In the genomic region with DNA sequence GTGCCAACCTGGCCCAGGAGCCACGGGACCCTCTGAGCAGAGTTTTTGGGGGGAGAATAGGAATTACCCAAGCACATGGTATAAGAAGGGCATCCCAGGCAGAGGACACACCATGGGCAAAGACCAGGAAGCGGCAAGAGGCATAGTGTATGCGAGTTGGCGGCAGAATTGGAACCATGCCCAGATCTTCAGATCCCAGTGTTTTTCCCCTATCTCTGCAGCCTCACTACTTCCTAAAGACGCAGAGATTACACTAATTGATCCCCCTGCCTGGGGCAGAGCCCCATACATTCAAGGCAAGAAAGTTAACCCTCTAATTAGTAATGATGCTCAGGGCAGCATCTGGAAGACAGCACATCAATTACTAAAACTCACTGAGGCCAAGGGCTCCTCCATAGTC, we compare ENCODE assay signal across 16 cellular contexts. TPM values are rescaled to one million over a fixed set of nuclear protein-coding genes. Genes with fewer than 3 reads are reported as not detected.
A peak's percentile ranks its signal among the peaks of the same experiment; 100 is the strongest.
DNase-seq lines count a peak whose midpoint lies in the region; ATAC-seq and TF ChIP-seq lines count a peak whose summit lies in the region.
"Had no signal": no experiment of that assay in that cellular context is flagged by ENCODE, and none has a peak within 500 bp of the region (broad histone marks: within the 10 kb centered on the region; RNA-seq: fewer than 3 reads in every experiment).

No MANE protein-coding gene starts in this region.

- H3K4me3 ChIP-seq in mucosa of descending colon = no peak overlapping the region
- H3K4me3 ChIP-seq: A549, right lobe of liver, upper lobe of left lung had no signal

- no peaks in the 10 kb centered on the region for H3K9me3 ChIP-seq in mucosa of descending colon
- H3K9me3 ChIP-seq: A549, right lobe of liver, upper lobe of left lung had no signal

- intact Hi-C loops in mucosa of descending colon (cut with DNase I, micrococcal nuclease) = no loop called here

- peak; percentile 58 for ATAC-seq in mucosa of descending colon
- ATAC-seq in GM18867 (IDR thresholded peaks at IDR 0.05; ENCODE audit: unreplicated experiment) = no peak

- no peak for TF ChIP-seq CTCF in mucosa of descending colon (IDR thresholded peaks at IDR 0.05)

- no peaks in the 10 kb centered on the region for H3K36me3 ChIP-seq in mucosa of descending colon (ENCODE audit: low read depth)
- H3K36me3 ChIP-seq: right lobe of liver, upper lobe of left lung had no signal

- no peaks in the 10 kb centered on the region for H3K4me1 ChIP-seq in mucosa of descending colon (ENCODE audit: low read depth)
- H3K4me1 ChIP-seq: A549, right lobe of liver, upper lobe of left lung had no signal

- DNase-seq in NCI-H2081 (lab: John Stamatoyannopoulos, UW) (peak; percentile 27 to 59), NCI-H2081 treated with DMSO at 0.1 percent for 48 hours (lab: John Stamatoyannopoulos, UW) (no peak), NCI-H1694 treated with DMSO at 0.1 percent for 48 hours (lab: John Stamatoyannopoulos, UW) (peak; percentile 38), NCI-H748 treated with DMSO at 0.1 percent for 48 hours (lab: John Stamatoyannopoulos, UW) (peak; percentile 5), mucosa of descending colon (peak in 1 of 3 donors; percentile 32)
- no peak for DNase-seq in NK-92 treated with Interleukin-12 subunit alpha and Interleukin-12 subunit beta, amount 100 ng/mL, for 24 hours (lab: John Stamatoyannopoulos, UW)
- no peak for DNase-seq in activated naive CD4-positive, alpha-beta T cell treated with anti-CD3 and anti-CD28 coated beads, Interleukin-2, amount 50 U/mL, for 16 hours
- DNase-seq: activated gamma-delta T cell; effector CD8-positive, alpha-beta T cell; H7; IMR-90; right lobe of liver; upper lobe of left lung had no signal

RNA-seq across cellular contexts. Expression of gene SYT2, which starts 48.2 kb away (rescaled TPM):
- under 1 TPM in 2 of 3 donors, not detected in 1; 0.16 to 0.43 TPM for total RNA-seq in mucosa of descending colon
- total RNA-seq: liver, right lobe of liver had no signal

Comparison
In these comparisons a context has a peak if more than half of its experiments do, and no peak if none do; other contexts are left out.
1. DNase-seq: peak in NCI-H2081 (2 of 2), NCI-H1694 treated with DMSO at 0.1 percent for 48 hours (single experiment) and NCI-H748 treated with DMSO at 0.1 percent for 48 hours (single experiment); none in NCI-H2081 treated with DMSO at 0.1 percent for 48 hours (single experiment), NK-92 treated with Interleukin-12 subunit alpha and Interleukin-12 subunit beta, amount 100 ng/mL, for 24 hours (single experiment) and activated naive CD4-positive, alpha-beta T cell treated with anti-CD3 and anti-CD28 coated beads, Interleukin-2, amount 50 U/mL, for 16 hours (single experiment).